ENCODE assay signal across 11 cellular contexts in genomic region chr14:100104523-100105300, GRCh38. TPM values are rescaled to one million over a fixed set of nuclear protein-coding genes. Genes with fewer than 3 reads are reported as not detected.
DNase-seq lines count a peak whose midpoint lies in the region; ATAC-seq, FAIRE-seq and TF ChIP-seq lines count a peak whose summit lies in the region.
"Had no signal": no experiment of that assay in that cellular context is flagged by ENCODE, and none has a peak within 500 bp of the region (broad histone marks: within the 10 kb centered on the region; RNA-seq: fewer than 3 reads in every experiment).

No MANE protein-coding gene starts in this region.

- no peak overlapping the region for H3K4me3 ChIP-seq in endothelial cell of umbilical vein (replicated peaks in 1 of 3; ENCODE audit: insufficient read depth in 1 of 3, low read depth in 1 of 3, low read length in 3 of 3)
- H3K4me3 ChIP-seq: right lobe of liver had no signal

- no peak overlapping the region for H3K4me2 ChIP-seq in endothelial cell of umbilical vein (ENCODE audit: insufficient read depth, low read length)

- no peaks in the 10 kb centered on the region for H3K27me3 ChIP-seq in endothelial cell of umbilical vein (ENCODE audit: control insufficient read depth in 2 of 2, insufficient read depth in 2 of 2, low read length in 2 of 2)
- H3K27me3 ChIP-seq: right lobe of liver had no signal

- H3K79me2 ChIP-seq in endothelial cell of umbilical vein (ENCODE audit: control insufficient read depth, insufficient read depth, low read length), result no peaks in the 10 kb centered on the region

- DNase-seq in activated CD4-positive, CD25-positive, alpha-beta regulatory T cell (lab: John Stamatoyannopoulos, UW), result no peak
- peak in 1 of 34 experiments; percentile 23 for DNase-seq in T-cell
- DNase-seq in endothelial cell of umbilical vein (ENCODE audit: low read depth, low spot score), result peak; percentile 58
- DNase-seq in stimulated activated naive B cell treated with anti-CD40 and anti-IgM and Interleukin-4, amounts not matched to agents 10 μg/mL and 1 μg/mL and 100 μg/mL, for 72 hours, result no peak
- DNase-seq in iPS-NIHi7 (ENCODE audit: extremely low spot score), result no peak
- DNase-seq in OCI-M2 (lab: John Stamatoyannopoulos, UW; ENCODE audit: unreplicated experiment), result no peak
- DNase-seq in NCI-H226, result no peak

- dilution Hi-C loops in endothelial cell of umbilical vein (cut with MboI; ENCODE audit: extremely low pct_ligation_motif_present, low sequenced_read_pairs), result no loop called here

- no peaks in the 10 kb centered on the region for H3K9me1 ChIP-seq in endothelial cell of umbilical vein (replicated peaks; ENCODE audit: control insufficient read depth, extremely low read depth, insufficient read depth, low read length)

- peak; percentile 6 to 24 for ATAC-seq in activated CD4-positive, CD25-positive, alpha-beta regulatory T cell treated with anti-CD3 and anti-CD28 coated beads, Interleukin-2, amount 50 U/mL, for 24 hours
- no peak for ATAC-seq in T-cell (replicated peaks in 1 of 4)
- ATAC-seq in stimulated activated naive B cell treated with anti-CD40 and anti-IgM and Interleukin-4, amounts not matched to agents 10 μg/mL and 1 μg/mL and 100 μg/mL, for 72 hours (replicated peaks), result peak in 1 of 2 donors; percentile 2

- BruUV-seq in endothelial cell of umbilical vein (replicated peaks; lab: Mats Ljungman, UMichigan), result no TSS peak

- no peak for TF ChIP-seq CTCF in endothelial cell of umbilical vein (IDR thresholded peaks at IDR 0.05; ENCODE audit: extremely low read depth in 1 of 2, insufficient read depth in 1 of 2, low read depth in 1 of 2, low read length in 2 of 2)

- H3K27ac ChIP-seq in endothelial cell of umbilical vein (ENCODE audit: insufficient read depth, low read depth, low read length), result no peak overlapping the region
- H3K27ac ChIP-seq: 22Rv1 had no signal

- no peaks in the 10 kb centered on the region for H3K9me3 Mint-ChIP-seq in T-cell
- H3K9me3 Mint-ChIP-seq in stimulated activated naive B cell treated with anti-CD40 and anti-IgM and Interleukin-4, amounts not matched to agents 10 μg/mL and 1 μg/mL and 100 μg/mL, for 72 hours, result no peaks in the 10 kb centered on the region

- no peaks in the 10 kb centered on the region for H3K36me3 ChIP-seq in endothelial cell of umbilical vein (ENCODE audit: control insufficient read depth in 2 of 2, extremely low read depth in 1 of 2, insufficient read depth in 2 of 2, low read length in 2 of 2)

- FAIRE-seq in endothelial cell of umbilical vein (lab: Jason Lieb, UNC), result peak; percentile 79
- FAIRE-seq: GM19239 had no signal

- H2AFZ ChIP-seq in endothelial cell of umbilical vein (ENCODE audit: low read depth, low read length), result no peak overlapping the region

- H3K4me3 Mint-ChIP-seq in T-cell, result peak overlapping the region; percentile 64 to 81 (median 69)
- H3K4me3 Mint-ChIP-seq in stimulated activated naive B cell treated with anti-CD40 and anti-IgM and Interleukin-4, amounts not matched to agents 10 μg/mL and 1 μg/mL and 100 μg/mL, for 72 hours, result peak overlapping the region; percentile 69 to 71

- H3K9ac ChIP-seq in endothelial cell of umbilical vein (replicated peaks; ENCODE audit: extremely low read depth, insufficient read depth, low read length), result no peak overlapping the region

- peaks cover 97 to 100% (median 98%) of the 10 kb centered on the region in 3 donors for H3K4me1 Mint-ChIP-seq in T-cell
- peaks cover 69 to 78% of the 10 kb centered on the region in 2 donors for H3K4me1 Mint-ChIP-seq in stimulated activated naive B cell treated with anti-CD40 and anti-IgM and Interleukin-4, amounts not matched to agents 10 μg/mL and 1 μg/mL and 100 μg/mL, for 72 hours

- no peaks in the 10 kb centered on the region for H4K20me1 ChIP-seq in endothelial cell of umbilical vein (replicated peaks; ENCODE audit: control insufficient read depth, extremely low read depth, insufficient read depth, low read length)

- H3K36me3 Mint-ChIP-seq in T-cell, result peaks cover 59% of the 10 kb centered on the region
- peaks cover 58 to 74% of the 10 kb centered on the region in 2 donors for H3K36me3 Mint-ChIP-seq in stimulated activated naive B cell treated with anti-CD40 and anti-IgM and Interleukin-4, amounts not matched to agents 10 μg/mL and 1 μg/mL and 100 μg/mL, for 72 hours

- TF ChIP-seq POLR2A in endothelial cell of umbilical vein (IDR thresholded peaks at IDR 0.05; ENCODE audit: low read depth, low read length), result no peak

- POLR2A ChIA-PET in T-cell (lab: Charles Lee) (interaction anchor here (0.6 to 2.1 kb wide), 10 partner anchors 14 to 134 kb away, joined by 3 to 10 read pairs (median 6); partner anchors contain the start of gene EVL (in 1 of the 2)), endothelial cell of umbilical vein (lab: Charles Lee) (no interaction called here)

- H3K9me3 ChIP-seq in endothelial cell of umbilical vein (replicated peaks; ENCODE audit: control insufficient read depth, insufficient read depth, low read length), result no peaks in the 10 kb centered on the region
- H3K9me3 ChIP-seq: right lobe of liver had no signal

- peak overlapping the region; percentile 94 to 96 for H3K27ac Mint-ChIP-seq in T-cell
- peak overlapping the region; percentile 93 for H3K27ac Mint-ChIP-seq in stimulated activated naive B cell treated with anti-CD40 and anti-IgM and Interleukin-4, amounts not matched to agents 10 μg/mL and 1 μg/mL and 100 μg/mL, for 72 hours

- CTCF ChIA-PET in T-cell (lab: Charles Lee) (interaction anchor here (0.6 to 11.2 kb wide), 13 partner anchors 16 to 421 kb away, joined by 3 to 174 read pairs (median 6); partner anchors contain the start of gene CYP46A1 (in 1 of the 2)), endothelial cell of umbilical vein (lab: Charles Lee) (interaction anchor here (0.7 to 6.2 kb wide), 6 partner anchors 9 to 123 kb away, joined by 3 to 150 read pairs (median 3); no protein-coding TSS in a partner anchor)

- intact Hi-C loops in endothelial cell of umbilical vein (cut with micrococcal nuclease), result no loop called here

- H3K4me1 ChIP-seq in endothelial cell of umbilical vein (ENCODE audit: control insufficient read depth, extremely low read depth, insufficient read depth, low read length), result peaks cover 26% of the 10 kb centered on the region

- H3K27me3 Mint-ChIP-seq in T-cell, result no peaks in the 10 kb centered on the region
- H3K27me3 Mint-ChIP-seq in stimulated activated naive B cell treated with anti-CD40 and anti-IgM and Interleukin-4, amounts not matched to agents 10 μg/mL and 1 μg/mL and 100 μg/mL, for 72 hours, result no peaks in the 10 kb centered on the region

TF ChIP-seq in endothelial cell of umbilical vein, 7 proteins besides CTCF, POLR2A, EP300 and RAD21:
- TF ChIP-seq JUN (IDR thresholded peaks at IDR 0.05; ENCODE audit: borderline replicate concordance, insufficient read depth, insufficient read length, low read depth) (no peak), EZH2 (IDR thresholded peaks at IDR 0.05; ENCODE audit: borderline replicate concordance, low read depth, low read length, severe bottlenecking) (no peak), MYC (IDR thresholded peaks at IDR 0.05; ENCODE audit: low read depth, low read length) (no peak), GATA2 (IDR thresholded peaks at IDR 0.05; ENCODE audit: insufficient read depth, insufficient read length, low read depth, low read length) (peak; percentile 88)

RNA-seq across cellular contexts. Expression of gene EVL, which starts 39.5 kb away (rescaled TPM):
- total RNA-seq in T-cell (1,000 to 10,000 TPM; 1,049 to 1,157 (median 1,125) TPM), endothelial cell of umbilical vein (61.9 and 62.5 TPM in 2 replicates)
- polyA plus RNA-seq in endothelial cell of umbilical vein, result 34.6 and 36.5 TPM in 2 replicates
- polyA plus RNA-seq in endothelial cell of umbilical vein (2011; cell fraction: cytosol; rRNA removed), result 29.6 and 33.9 TPM in 2 replicates
- 164 and 173 TPM in 2 replicates for polyA plus RNA-seq in endothelial cell of umbilical vein (2011; cell fraction: nucleus; rRNA removed)
- 46.6 and 50.4 TPM in 2 replicates for polyA plus RNA-seq in endothelial cell of umbilical vein (2012)
- 40.0 and 48.4 TPM in 2 replicates for polyA minus RNA-seq in endothelial cell of umbilical vein
- 4.7 TPM for polyA minus RNA-seq in endothelial cell of umbilical vein (2011; cell fraction: cytosol; rRNA and poly(A)+ RNA removed)
- polyA minus RNA-seq in endothelial cell of umbilical vein (2011; cell fraction: nucleus; rRNA and poly(A)+ RNA removed), result 50.3 and 54.3 TPM in 2 replicates

RNA-seq across cellular contexts. Expression of gene DEGS2, which starts 54.7 kb away (rescaled TPM):
- total RNA-seq in T-cell (under 1 TPM in 4 of 5 donors, not detected in 1; 0.19 to 0.79 (median 0.49) TPM), endothelial cell of umbilical vein (not detected in 2 replicates)
- 0.02 and 0.06 TPM in 2 replicates for polyA plus RNA-seq in endothelial cell of umbilical vein
- not detected in 2 replicates for polyA plus RNA-seq in endothelial cell of umbilical vein (2011; cell fraction: cytosol; rRNA removed)
- 0.03 TPM in 1 of 2 replicates, not detected in the other for polyA plus RNA-seq in endothelial cell of umbilical vein (2011; cell fraction: nucleus; rRNA removed)
- polyA plus RNA-seq in endothelial cell of umbilical vein (2012), result 0.15 and 0.16 TPM in 2 replicates
- polyA minus RNA-seq in endothelial cell of umbilical vein, result 0.49 TPM in 1 of 2 replicates, not detected in the other
- polyA minus RNA-seq in endothelial cell of umbilical vein (2011; cell fraction: cytosol; rRNA and poly(A)+ RNA removed), result not detected
- polyA minus RNA-seq in endothelial cell of umbilical vein (2011; cell fraction: nucleus; rRNA and poly(A)+ RNA removed), result 0.19 TPM in 1 of 2 replicates, not detected in the other

Comparison
In these comparisons a context has a peak if more than half of its experiments do, and no peak if none do; other contexts are left out.
1. ATAC-seq: peak in activated CD4-positive, CD25-positive, alpha-beta regulatory T cell treated with anti-CD3 and anti-CD28 coated beads, Interleukin-2, amount 50 U/mL, for 24 hours (2 of 2); none in T-cell (0 of 4).
2. RNA of gene EVL, which starts 39.5 kb away (total RNA-seq): 1,049 to 1,157 TPM in T-cell; 61.9 to 62.5 TPM in endothelial cell of umbilical vein; every median in the first group is over 10 times any median in the second.